In the genomic region with DNA sequence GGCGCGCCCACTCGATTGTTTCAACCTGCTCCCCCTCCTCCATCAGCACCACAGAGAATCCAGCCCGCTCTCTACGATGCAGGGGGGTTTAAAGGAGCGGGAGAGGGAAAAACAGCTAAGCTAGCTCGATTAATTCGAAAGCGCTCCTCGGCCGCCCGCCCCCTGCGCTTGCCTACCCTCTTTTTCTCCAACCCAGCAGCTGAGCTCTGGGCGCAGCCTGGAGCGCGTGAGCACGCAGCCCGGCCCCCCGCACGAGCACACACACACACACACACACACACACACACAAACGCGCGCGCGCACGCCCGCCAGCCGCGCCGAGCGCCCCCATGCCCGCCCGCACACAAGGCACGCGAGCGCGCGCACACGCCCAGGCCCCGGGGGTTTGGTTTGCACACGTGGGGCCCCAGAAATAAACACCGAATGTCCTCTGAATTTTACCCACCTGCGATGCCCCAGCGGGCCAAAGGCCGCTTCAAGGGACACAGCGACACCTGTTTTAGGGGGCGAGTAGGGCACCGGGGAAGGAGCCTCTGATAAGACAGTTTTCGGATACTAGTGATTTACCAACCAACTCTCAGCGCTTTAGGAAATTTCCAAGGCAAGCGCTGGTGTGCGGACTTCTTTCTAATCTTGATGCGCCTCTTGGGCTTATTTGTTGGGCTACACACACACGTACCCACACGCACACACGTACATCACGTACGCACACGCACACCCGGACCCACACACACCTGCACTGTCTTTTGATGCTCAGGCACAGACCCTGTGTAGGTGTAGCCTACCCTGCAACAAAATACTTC, we compare ENCODE assay signal across 8 cellular contexts. TPM values are rescaled to one million over a fixed set of nuclear protein-coding genes. Genes with fewer than 3 reads are reported as not detected.
A peak's percentile ranks its signal among the peaks of the same experiment; 100 is the strongest.
DNase-seq lines count a peak whose midpoint lies in the region; ATAC-seq and TF ChIP-seq lines count a peak whose summit lies in the region.

No MANE protein-coding gene starts in this region.

- H3K9me2 ChIP-seq in PC-3 (replicated peaks; ENCODE audit: low read length) = no peaks in the 10 kb centered on the region

- H3K27ac ChIP-seq in PC-3 (ENCODE audit: low read length) = no peak overlapping the region

- DNase-seq in DMS 273 treated with DMSO at 0.1 percent for 48 hours (lab: John Stamatoyannopoulos, UW) (peak; percentile 78), HEK293T (ENCODE audit: extremely low spot score) (peak; percentile 36), PC-3 (no peak), mucosa of descending colon (peak in 1 of 3 donors; percentile 39), SW 1271 (lab: John Stamatoyannopoulos, UW) (no peak)

- POLR2A ChIA-PET in HEK293T (lab: Yijun Ruan, JAX) = interaction anchor here (1.9 kb wide), 1 partner anchor 10 kb away, joined by 12 read pairs; no protein-coding TSS in a partner anchor
- POLR2A ChIA-PET in PC-3 (lab: Charles Lee; ENCODE audit: unreplicated experiment) = no interaction called here

- BruUV-seq in PC-3 (replicated peaks; lab: Mats Ljungman, UMichigan) = no TSS peak

- peak overlapping the region; percentile 69 for H3K4me3 ChIP-seq in PC-3 (ENCODE audit: low read length)
- no peak overlapping the region for H3K4me3 ChIP-seq in mucosa of descending colon

- no peak overlapping the region for H3K9ac ChIP-seq in PC-3 (ENCODE audit: low read length)

- H3K4me3 Mint-ChIP-seq in dendritic cell treated with granulocyte-macrophage colony-stimulating factor and Interleukin-4, amounts not matched to agents 40 ng/mL and 50 ng/mL, for 4 days = peak overlapping the region; percentile 75

- no peaks in the 10 kb centered on the region for H3F3A ChIP-seq in PC-3 (ENCODE audit: low read length, unreplicated experiment)

- H3K4me1 ChIP-seq in PC-3 (ENCODE audit: insufficient read depth, low read length) (no peaks in the 10 kb centered on the region), mucosa of descending colon (ENCODE audit: low read depth) (peaks cover 35% of the 10 kb centered on the region)

- peaks cover 93% of the 10 kb centered on the region for H3K27me3 Mint-ChIP-seq in dendritic cell treated with granulocyte-macrophage colony-stimulating factor and Interleukin-4, amounts not matched to agents 40 ng/mL and 50 ng/mL, for 4 days

- ATAC-seq in PC-3 = no peak
- peak; percentile 4 for ATAC-seq in mucosa of descending colon
- ATAC-seq in GM21515 (IDR thresholded peaks at IDR 0.05; ENCODE audit: unreplicated experiment) = no peak
- ATAC-seq in GM21717 (IDR thresholded peaks at IDR 0.05; ENCODE audit: unreplicated experiment) = no peak

- CTCF ChIA-PET in HEK293T (lab: Yijun Ruan, JAX) = interaction anchor here (0.7 to 1.1 kb wide), 3 partner anchors 8 to 500 kb away, joined by 3 to 5 read pairs (median 3); no protein-coding TSS in a partner anchor
- CTCF ChIA-PET in PC-3 (lab: Charles Lee) = interaction anchor here (0.6 kb wide), 1 partner anchor 41 kb away, joined by 8 read pairs; no protein-coding TSS in a partner anchor

- no peaks in the 10 kb centered on the region for H3K79me2 ChIP-seq in PC-3 (ENCODE audit: low read length)

- H3K36me3 ChIP-seq in PC-3 (ENCODE audit: low read depth, low read length) (no peaks in the 10 kb centered on the region), mucosa of descending colon (ENCODE audit: low read depth) (no peaks in the 10 kb centered on the region)

- peak overlapping the region; percentile 97 for H3K4me2 ChIP-seq in PC-3 (ENCODE audit: low read length)

- no peaks in the 10 kb centered on the region for H3K36me3 Mint-ChIP-seq in dendritic cell treated with granulocyte-macrophage colony-stimulating factor and Interleukin-4, amounts not matched to agents 40 ng/mL and 50 ng/mL, for 4 days (ENCODE audit: low read depth)

- H3K4me1 Mint-ChIP-seq in dendritic cell treated with granulocyte-macrophage colony-stimulating factor and Interleukin-4, amounts not matched to agents 40 ng/mL and 50 ng/mL, for 4 days (ENCODE audit: low read depth) = peaks cover 59% of the 10 kb centered on the region

- peak overlapping the region; percentile 97 for H2AFZ ChIP-seq in PC-3 (ENCODE audit: low read length)

- no peaks in the 10 kb centered on the region for H4K20me1 ChIP-seq in PC-3 (ENCODE audit: low read length)

- intact Hi-C loops in PC-3 (cut with micrococcal nuclease) = no loop called here
- intact Hi-C loops in dendritic cell treated with granulocyte-macrophage colony-stimulating factor and Interleukin-4, amounts not matched to agents 40 ng/mL and 50 ng/mL, for 4 days (cut with micrococcal nuclease) = loop anchor here (10.0 kb wide), 1 partner anchor 533 kb away; no protein-coding TSS in a partner anchor
- intact Hi-C loops in mucosa of descending colon (cut with DNase I, micrococcal nuclease) = no loop called here

- TF ChIP-seq CTCF in PC-3 (conservative IDR thresholded peaks at IDR 0.05; ENCODE audit: low read depth, low read length) (no peak), mucosa of descending colon (IDR thresholded peaks at IDR 0.05) (no peak)

- no peak overlapping the region for H3K27ac Mint-ChIP-seq in dendritic cell treated with granulocyte-macrophage colony-stimulating factor and Interleukin-4, amounts not matched to agents 40 ng/mL and 50 ng/mL, for 4 days

- H3K9me3 ChIP-seq in PC-3 (ENCODE audit: low read length) = no peaks in the 10 kb centered on the region
- no peaks in the 10 kb centered on the region for H3K9me3 ChIP-seq in mucosa of descending colon

- H3K27me3 ChIP-seq in PC-3 (ENCODE audit: low read length) = peaks cover 24% of the 10 kb centered on the region

- no peaks in the 10 kb centered on the region for H3K9me3 Mint-ChIP-seq in dendritic cell treated with granulocyte-macrophage colony-stimulating factor and Interleukin-4, amounts not matched to agents 40 ng/mL and 50 ng/mL, for 4 days

TF ChIP-seq in HEK293T, 16 proteins besides CTCF, POLR2A, EP300 and RAD21:
- TF ChIP-seq FOXA1 (IDR thresholded peaks at IDR 0.05) (no peak), NFRKB (IDR thresholded peaks at IDR 0.05) (no peak), BHLHE40 (IDR thresholded peaks at IDR 0.05; ENCODE audit: borderline replicate concordance) (no peak), FOXK2 (IDR thresholded peaks at IDR 0.05) (no peak), SUZ12 (IDR thresholded peaks at IDR 0.05) (no peak), ZNF384 (IDR thresholded peaks at IDR 0.05) (no peak), HDGF (IDR thresholded peaks at IDR 0.05; ENCODE audit: borderline replicate concordance) (no peak), SP1 (IDR thresholded peaks at IDR 0.05) (no peak), L3MBTL2 (conservative IDR thresholded peaks at IDR 0.05) (0 out of 2 replicates have a peak, but pooled peaks have one; percentile 7), ARNT (IDR thresholded peaks at IDR 0.05) (no peak), CTBP1 (IDR thresholded peaks at IDR 0.05; ENCODE audit: borderline replicate concordance) (peak; percentile 10; the same call in 1 of the 2 replicates)

RNA-seq across cellular contexts. Expression of gene NRN1, which starts 0.8 kb away (rescaled TPM):
- not detected in 2 replicates for total RNA-seq in PC-3 (2014; rRNA removed)
- 10 to 100 TPM in 1 of 3 donors, 1 to 10 TPM in 2; 2.7 to 10.6 (median 3.6) TPM for total RNA-seq in mucosa of descending colon

Comparison
In these comparisons a context has a peak if more than half of its experiments do, and no peak if none do; other contexts are left out.
1. DNase-seq: peak in DMS 273 treated with DMSO at 0.1 percent for 48 hours (single experiment) and HEK293T (single experiment); none in PC-3 (single experiment) and SW 1271 (0 of 2).